In genomic region chr7:95391761-95392160, GRCh38 we compare ENCODE assay signal across 20 cellular contexts.
"Had no signal": no experiment of that assay in that cellular context is flagged by ENCODE, and none has a peak within 500 bp of the region (broad histone marks: within the 10 kb centered on the region; RNA-seq: fewer than 3 reads in every experiment).

No MANE protein-coding gene starts in this region.

- H3K4me1 ChIP-seq: breast epithelium, gastrocnemius medialis had no signal

- H3K4me3 ChIP-seq: breast epithelium, gastrocnemius medialis, thoracic aorta had no signal

- H3K27ac ChIP-seq: breast epithelium, gastrocnemius medialis, thoracic aorta, VCaP had no signal

- H3K27me3 ChIP-seq: breast epithelium had no signal

- H3K36me3 ChIP-seq: breast epithelium, gastrocnemius medialis, thoracic aorta had no signal

- DNase-seq: activated CD4-positive, alpha-beta memory T cell treated with anti-CD3 and anti-CD28 coated beads for 36 hours; activated CD4-positive, alpha-beta T cell treated with anti-CD3 and anti-CD28 coated beads, Interleukin-2, amount 10 ng/mL, durations not matched to agents 24 days and 14 days; activated CD4-positive, CD25-positive, alpha-beta regulatory T cell treated with anti-CD3 and anti-CD28 coated beads, Interleukin-2, amount 50 U/mL, for 72 hours; activated CD8-positive, alpha-beta memory T cell treated with anti-CD3 and anti-CD28 coated beads, Interleukin-2, amount 50 U/mL, for 4 hours; activated gamma-delta T cell; activated naive CD4-positive, alpha-beta T cell treated with anti-CD3 and anti-CD28 coated beads, Interleukin-2, amount 50 U/mL, for 16 hours; activated T-cell treated with anti-CD3 and anti-CD28 coated beads, Interleukin-2, amount 50 U/mL, for 1 hour; central memory CD4-positive, alpha-beta T cell; gastrocnemius medialis; glutamatergic neuron; left ventricle myocardium superior; midbrain; naive thymus-derived CD4-positive, alpha-beta T cell; posterior cingulate gyrus; right cardiac atrium; stimulated activated CD4-positive, alpha-beta T cell treated with anti-CD3 and anti-CD28 coated beads, Interleukin-4, amount 100 ng/mL, for 24 hours; trophoblast cell had no signal

- H3K9me3 ChIP-seq: breast epithelium, gastrocnemius medialis, thoracic aorta had no signal
